Comparison of ENCODE assay signal across 22 cellular contexts in genomic region chr12:32116897-32117296, GRCh38. TPM values are rescaled to one million over a fixed set of nuclear protein-coding genes. Genes with fewer than 3 reads are reported as not detected.
DNase-seq lines count a peak whose midpoint lies in the region; ATAC-seq, FAIRE-seq and TF ChIP-seq lines count a peak whose summit lies in the region.
"Had no signal": no experiment of that assay in that cellular context is flagged by ENCODE, and none has a peak within 500 bp of the region (broad histone marks: within the 10 kb centered on the region; RNA-seq: fewer than 3 reads in every experiment).

No MANE protein-coding gene starts in this region.

- H3K9ac ChIP-seq in kidney (ENCODE audit: low read length in 2 of 2) = no peak overlapping the region

- H3K27ac Mint-ChIP-seq in MCF 10A (ENCODE audit: low read depth, unreplicated experiment) (peak overlapping the region; percentile 10), WTC11 (peak overlapping the region; percentile 80; the same call in 1 of the 2 replicates)
- H3K27ac Mint-ChIP-seq: activated naive CD8-positive, alpha-beta T cell treated with anti-CD3 and anti-CD28 coated beads for 36 hours; memory B cell; stimulated activated effector memory CD8-positive, alpha-beta T cell treated with anti-CD3 and anti-CD28 coated beads, Interleukin-12 subunit alpha, Interleukin-12 subunit beta, amount 100 ng/mL, for 72 hours had no signal

- H3K27me3 ChIP-seq in breast epithelium = no peaks in the 10 kb centered on the region
- H3K27me3 ChIP-seq: neutrophil, sigmoid colon had no signal

- no peaks in the 10 kb centered on the region for H3K9me3 Mint-ChIP-seq in MCF 10A (ENCODE audit: unreplicated experiment)
- no peaks in the 10 kb centered on the region for H3K9me3 Mint-ChIP-seq in WTC11
- H3K9me3 Mint-ChIP-seq: activated naive CD8-positive, alpha-beta T cell treated with anti-CD3 and anti-CD28 coated beads for 36 hours; memory B cell; stimulated activated effector memory CD8-positive, alpha-beta T cell treated with anti-CD3 and anti-CD28 coated beads, Interleukin-12 subunit alpha, Interleukin-12 subunit beta, amount 100 ng/mL, for 72 hours had no signal

- no peaks in the 10 kb centered on the region for H3K36me3 ChIP-seq in breast epithelium
- no peaks in the 10 kb centered on the region for H3K36me3 ChIP-seq in kidney (ENCODE audit: control insufficient read depth in 1 of 2, insufficient read depth in 2 of 2, low read length in 2 of 2)
- H3K36me3 ChIP-seq: neutrophil, sigmoid colon had no signal

- BruUV-seq in MCF 10A (replicated peaks; lab: Mats Ljungman, UMichigan) = no TSS peak

- peak overlapping the region in 1 of 2 donors; percentile 58 for H3K27ac ChIP-seq in breast epithelium
- no peak overlapping the region for H3K27ac ChIP-seq in kidney (ENCODE audit: low read depth in 2 of 2, low read length in 2 of 2)
- H3K27ac ChIP-seq: 22Rv1, neutrophil had no signal

- H3K4me3 ChIP-seq in breast epithelium (no peak overlapping the region), fibroblast of villous mesenchyme (ENCODE audit: low read depth, low read length) (no peak overlapping the region), kidney (ENCODE audit: low read length in 2 of 2) (no peak overlapping the region)
- H3K4me3 ChIP-seq: sigmoid colon had no signal

- intact Hi-C loops in MCF 10A (cut with micrococcal nuclease) (loop anchor here (10.0 kb wide), 1 partner anchor 338 kb away; no protein-coding TSS in a partner anchor), breast epithelium (cut with DNase I; ENCODE audit: low total_unique reads) (no loop called here), kidney (cut with DNase I) (no loop called here)

- no peak for FAIRE-seq in kidney (lab: Jason Lieb, UNC)
- FAIRE-seq: colon had no signal

- ATAC-seq in WTC11 (no peak), GM19351 (IDR thresholded peaks at IDR 0.05; ENCODE audit: unreplicated experiment) (no peak)
- ATAC-seq: stimulated activated effector memory CD8-positive, alpha-beta T cell treated with anti-CD3 and anti-CD28 coated beads, Interleukin-12 subunit alpha, Interleukin-12 subunit beta, amount 100 ng/mL, for 72 hours had no signal

- POLR2A ChIA-PET in MCF 10A (lab: Yijun Ruan, JAX) (interaction anchor here (0.7 to 2.6 kb wide), 7 partner anchors 8 to 562 kb away, joined by 3 to 42 read pairs (median 4); partner anchors contain the start of genes BICD1, DNM1L and ETFBKMT), WTC11 (lab: Charles Lee) (no interaction called here)

- H3K36me3 Mint-ChIP-seq in MCF 10A (ENCODE audit: insufficient read depth, unreplicated experiment) = no peaks in the 10 kb centered on the region
- H3K36me3 Mint-ChIP-seq in WTC11 = peaks cover 7% of the 10 kb centered on the region
- H3K36me3 Mint-ChIP-seq: stimulated activated effector memory CD8-positive, alpha-beta T cell treated with anti-CD3 and anti-CD28 coated beads, Interleukin-12 subunit alpha, Interleukin-12 subunit beta, amount 100 ng/mL, for 72 hours had no signal

- peak; percentile 62 for DNase-seq in MCF 10A (ENCODE audit: unreplicated experiment)
- no peak for DNase-seq in breast epithelium (ENCODE audit: low spot score in 2 of 2)
- DNase-seq in WTC11 (ENCODE audit: low spot score) = no peak
- peak; percentile 59 for DNase-seq in fibroblast of villous mesenchyme (ENCODE audit: low read depth)
- no peak for DNase-seq in NCI-H524 treated with DMSO at 0.1 percent for 48 hours (lab: John Stamatoyannopoulos, UW)
- no peak for DNase-seq in MV-4-11 (lab: John Stamatoyannopoulos, UW)
- DNase-seq in kidney = no peak
- DNase-seq: activated CD4-positive, alpha-beta T cell treated with anti-CD3 and anti-CD28 coated beads for 48 hours; activated naive CD8-positive, alpha-beta T cell treated with anti-CD3 and anti-CD28 coated beads for 36 hours; erythroblast; GOT3; Kasumi-1; NCI-H1694 treated with DMSO at 0.1 percent for 48 hours; NCI-H524; sigmoid colon; trophoblast cell had no signal

- H3K4me3 Mint-ChIP-seq in MCF 10A (ENCODE audit: unreplicated experiment) (no peak overlapping the region), WTC11 (no peak overlapping the region)
- H3K4me3 Mint-ChIP-seq: activated naive CD8-positive, alpha-beta T cell treated with anti-CD3 and anti-CD28 coated beads for 36 hours; memory B cell; stimulated activated effector memory CD8-positive, alpha-beta T cell treated with anti-CD3 and anti-CD28 coated beads, Interleukin-12 subunit alpha, Interleukin-12 subunit beta, amount 100 ng/mL, for 72 hours had no signal

- H3K4me1 Mint-ChIP-seq in MCF 10A (ENCODE audit: insufficient read depth, unreplicated experiment) (peaks cover 26% of the 10 kb centered on the region), WTC11 (peaks cover 62% of the 10 kb centered on the region)

- CTCF ChIA-PET in MCF 10A (lab: Yijun Ruan, JAX) (interaction anchor here (0.5 to 1.0 kb wide), 5 partner anchors 9 to 556 kb away, joined by 3 to 4 read pairs (median 3); no protein-coding TSS in a partner anchor), WTC11 (lab: Charles Lee) (interaction anchor here (0.5 to 1.5 kb wide), 2 partner anchors 169 to 172 kb away, joined by 3 read pairs; no protein-coding TSS in a partner anchor)

- TF ChIP-seq CTCF in MCF 10A (IDR thresholded peaks at IDR 0.05; ENCODE audit: unreplicated experiment) (no peak), breast epithelium (IDR thresholded peaks at IDR 0.05) (no peak), WTC11 (IDR thresholded peaks at IDR 0.05) (no peak), fibroblast of villous mesenchyme (IDR thresholded peaks at IDR 0.05; ENCODE audit: insufficient read depth, low read depth, low read length) (no peak), kidney (IDR thresholded peaks at IDR 0.05; ENCODE audit: borderline replicate concordance, extremely low read depth, insufficient read depth) (no peak)

- no peak for TF ChIP-seq POLR2A in breast epithelium (IDR thresholded peaks at IDR 0.05)

- H3K9me3 ChIP-seq in breast epithelium = no peaks in the 10 kb centered on the region
- H3K9me3 ChIP-seq in kidney (ENCODE audit: control insufficient read depth in 1 of 2, low read length in 2 of 2) = no peaks in the 10 kb centered on the region
- H3K9me3 ChIP-seq: neutrophil, sigmoid colon had no signal

- H3K4me1 ChIP-seq in breast epithelium = no peaks in the 10 kb centered on the region
- H3K4me1 ChIP-seq in kidney (ENCODE audit: control insufficient read depth in 1 of 2, insufficient read depth in 1 of 2, low read depth in 1 of 2, low read length in 2 of 2) = peaks cover 2 to 9% of the 10 kb centered on the region in 2 donors

- H3K27me3 Mint-ChIP-seq in MCF 10A (ENCODE audit: insufficient read depth, unreplicated experiment) = no peaks in the 10 kb centered on the region
- H3K27me3 Mint-ChIP-seq in WTC11 (ENCODE audit: low read depth) = no peaks in the 10 kb centered on the region
- H3K27me3 Mint-ChIP-seq: activated naive CD8-positive, alpha-beta T cell treated with anti-CD3 and anti-CD28 coated beads for 36 hours; memory B cell had no signal

TF ChIP-seq in WTC11, 78 proteins besides CTCF, POLR2A, EP300 and RAD21:
- TF ChIP-seq ZNF138 (CRISPR knock-in tag; conservative IDR thresholded peaks at IDR 0.05) (no peak), CREM (CRISPR knock-in tag; IDR thresholded peaks at IDR 0.05) (no peak), ELF4 (CRISPR knock-in tag; IDR thresholded peaks at IDR 0.05; ENCODE audit: low read depth) (no peak), GTF2I (CRISPR knock-in tag; conservative IDR thresholded peaks at IDR 0.05) (no peak), PRRX2 (CRISPR knock-in tag; IDR thresholded peaks at IDR 0.05) (no peak), EMX1 (CRISPR knock-in tag; IDR thresholded peaks at IDR 0.05) (no peak), ATF2 (CRISPR knock-in tag; IDR thresholded peaks at IDR 0.05; ENCODE audit: borderline replicate concordance, low read depth) (no peak), FOXP1 (CRISPR knock-in tag; IDR thresholded peaks at IDR 0.05; ENCODE audit: borderline replicate concordance) (no peak), RELA (CRISPR knock-in tag; IDR thresholded peaks at IDR 0.05; ENCODE audit: borderline replicate concordance) (no peak), TP53 (CRISPR knock-in tag; IDR thresholded peaks at IDR 0.05) (no peak), ZNF416 (CRISPR knock-in tag; IDR thresholded peaks at IDR 0.05) (no peak), SMAD4 (CRISPR knock-in tag; IDR thresholded peaks at IDR 0.05) (no peak), IRF2 (CRISPR knock-in tag; IDR thresholded peaks at IDR 0.05; ENCODE audit: borderline replicate concordance, low read depth) (no peak), HMGA2 (CRISPR knock-in tag; IDR thresholded peaks at IDR 0.05) (no peak), ZNF263 (CRISPR knock-in tag; IDR thresholded peaks at IDR 0.05; ENCODE audit: low read depth) (no peak), KAT7 (CRISPR knock-in tag; IDR thresholded peaks at IDR 0.05; ENCODE audit: borderline replicate concordance) (no peak)

RNA-seq across cellular contexts. Expression of gene BICD1, which starts 10.2 kb away (rescaled TPM):
- total RNA-seq in MCF 10A (2022) = 39.9 and 49.3 TPM in 2 replicates
- total RNA-seq in breast epithelium = 10 to 100 TPM in 2 of 3 donors, 1 to 10 TPM in 1; 7.2 to 31.5 (median 18.4) TPM
- 56.7 to 69.4 TPM (median 58.4 TPM) in 3 replicates for total RNA-seq in WTC11 (2021)
- total RNA-seq in fibroblast of villous mesenchyme = 18.4 and 24.6 TPM in 2 replicates
- 36.7 TPM for total RNA-seq in kidney
- polyA plus RNA-seq in kidney (ENCODE audit: insufficient read depth, low read depth, low replicate concordance) = 3.8 TPM

Comparison
In these comparisons a context has a peak if more than half of its experiments do, and no peak if none do; other contexts are left out.
1. DNase-seq: peak in MCF 10A (single experiment) and fibroblast of villous mesenchyme (single experiment); none in breast epithelium (0 of 2), WTC11 (single experiment), NCI-H524 treated with DMSO at 0.1 percent for 48 hours (single experiment), MV-4-11 (single experiment) and kidney (single experiment).